In the genomic region with DNA sequence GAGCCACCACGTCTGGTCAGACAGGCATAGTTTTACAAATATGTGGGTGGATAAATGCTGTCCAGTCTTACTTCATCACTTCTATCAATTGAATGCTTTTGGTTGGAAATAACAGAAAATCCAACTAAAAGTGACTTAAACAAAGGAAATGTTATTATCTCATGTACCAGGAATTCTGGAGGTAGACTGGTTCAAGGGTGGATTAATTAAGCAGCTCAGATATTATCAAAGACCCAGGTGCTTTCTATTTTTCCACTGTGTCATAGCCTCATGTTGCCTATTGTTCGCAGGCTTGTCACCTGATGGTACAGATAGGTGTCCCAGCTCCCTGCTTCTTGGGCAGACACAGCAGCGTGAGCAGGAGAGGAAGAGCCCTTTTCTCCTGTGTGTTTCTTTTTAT, we compare ENCODE assay signal across 22 cellular contexts.
A peak's percentile ranks its signal among the peaks of the same experiment; 100 is the strongest.
DNase-seq lines count a peak whose midpoint lies in the region; FAIRE-seq and TF ChIP-seq lines count a peak whose summit lies in the region.
"Had no signal": no experiment of that assay in that cellular context is flagged by ENCODE, and none has a peak within 500 bp of the region (broad histone marks: within the 10 kb centered on the region; RNA-seq: fewer than 3 reads in every experiment).

No MANE protein-coding gene starts in this region.

- no peak overlapping the region for H3K4me2 ChIP-seq in astrocyte (ENCODE audit: low read length)

- no peaks in the 10 kb centered on the region for H3K9me3 ChIP-seq in astrocyte (ENCODE audit: insufficient read depth, low read depth, low read length)
- H3K9me3 ChIP-seq: BE2C had no signal

- H3K9ac ChIP-seq in astrocyte (ENCODE audit: low read length), result no peak overlapping the region

- H3K27ac Mint-ChIP-seq in astrocyte (ENCODE audit: unreplicated experiment) (no peak overlapping the region), nephron (peak overlapping the region; percentile 48 to 86 (median 49))
- H3K27ac Mint-ChIP-seq: CD4-positive, CD25-positive, alpha-beta regulatory T cell; CD8-positive, alpha-beta memory T cell; HFFc6 had no signal

- H3K27ac ChIP-seq in astrocyte (ENCODE audit: low read depth, low read length), result no peak overlapping the region

- no peaks in the 10 kb centered on the region for H3K4me1 Mint-ChIP-seq in astrocyte (ENCODE audit: low read depth, unreplicated experiment)
- no peaks in the 10 kb centered on the region for H3K4me1 Mint-ChIP-seq in nephron
- H3K4me1 Mint-ChIP-seq: CD4-positive, CD25-positive, alpha-beta regulatory T cell; CD8-positive, alpha-beta memory T cell had no signal

- H3K27me3 ChIP-seq in astrocyte (ENCODE audit: insufficient read depth, low read length), result no peaks in the 10 kb centered on the region
- H3K27me3 ChIP-seq: BE2C had no signal

- DNase-seq in astrocyte (ENCODE audit: low read depth), result peak; percentile 4
- peak; percentile 31 for DNase-seq in kidney tubule cell (ENCODE audit: low spot score)
- DNase-seq in NCI-H2196 (lab: John Stamatoyannopoulos, UW; ENCODE audit: unreplicated experiment), result no peak
- DNase-seq in SW 1271 (lab: John Stamatoyannopoulos, UW), result no peak
- DNase-seq in NCI-H1105 (lab: John Stamatoyannopoulos, UW), result no peak
- DNase-seq: ACHN; BE2C; C1 segment of cervical spinal cord; CD4-positive, CD25-positive, alpha-beta regulatory T cell; CD8-positive, alpha-beta memory T cell; COR-L47; DMS 273 treated with DMSO at 0.1 percent for 48 hours; DMS53; DND-41; EL; GOT3; H7; HFFc6 had no signal

- no peaks in the 10 kb centered on the region for H3K4me1 ChIP-seq in astrocyte (ENCODE audit: insufficient read depth, low read length)
- H3K4me1 ChIP-seq: BE2C had no signal

- H3K27me3 Mint-ChIP-seq in astrocyte (ENCODE audit: low read depth, unreplicated experiment) (peaks cover 2% of the 10 kb centered on the region), nephron (ENCODE audit: low read depth) (no peaks in the 10 kb centered on the region)
- H3K27me3 Mint-ChIP-seq: CD4-positive, CD25-positive, alpha-beta regulatory T cell; CD8-positive, alpha-beta memory T cell had no signal

- H3K4me3 Mint-ChIP-seq in astrocyte (ENCODE audit: unreplicated experiment) (no peak overlapping the region), nephron (no peak overlapping the region)
- H3K4me3 Mint-ChIP-seq: CD4-positive, CD25-positive, alpha-beta regulatory T cell; CD8-positive, alpha-beta memory T cell; HFFc6 had no signal

- H3K36me3 Mint-ChIP-seq in astrocyte (ENCODE audit: low read depth, unreplicated experiment) (no peaks in the 10 kb centered on the region), nephron (ENCODE audit: low read depth) (no peaks in the 10 kb centered on the region)
- H3K36me3 Mint-ChIP-seq: CD4-positive, CD25-positive, alpha-beta regulatory T cell; CD8-positive, alpha-beta memory T cell had no signal

- TF ChIP-seq CTCF in astrocyte (IDR thresholded peaks at IDR 0.05; ENCODE audit: insufficient read depth, low read depth, low read length) (no peak), nephron (IDR thresholded peaks at IDR 0.05; ENCODE audit: unreplicated experiment in 3 of 3) (no peak)

- FAIRE-seq in astrocyte (lab: Jason Lieb, UNC), result no peak
- FAIRE-seq: A204.1, GM12878, HepG2 had no signal

- no peaks in the 10 kb centered on the region for H4K20me1 ChIP-seq in astrocyte (ENCODE audit: insufficient read depth, low read length)

- no peak overlapping the region for H2AFZ ChIP-seq in astrocyte (ENCODE audit: low read depth, low read length)

- no peaks in the 10 kb centered on the region for H3K36me3 ChIP-seq in astrocyte (ENCODE audit: insufficient read depth, low read length)
- H3K36me3 ChIP-seq: BE2C had no signal

- no peak overlapping the region for H3K4me3 ChIP-seq in astrocyte (ENCODE audit: insufficient read depth, low read depth, low read length)
- H3K4me3 ChIP-seq: GM12878 had no signal

- H3K9me3 Mint-ChIP-seq in astrocyte (ENCODE audit: unreplicated experiment) (peaks cover 2% of the 10 kb centered on the region), nephron (peaks cover 8% of the 10 kb centered on the region)
- H3K9me3 Mint-ChIP-seq: HFFc6 had no signal

- no peaks in the 10 kb centered on the region for H3K79me2 ChIP-seq in astrocyte (ENCODE audit: insufficient read depth, low read length)

Comparison
In these comparisons a context has a peak if more than half of its experiments do, and no peak if none do; other contexts are left out.
1. DNase-seq: peak in astrocyte (single experiment) and kidney tubule cell (single experiment); none in NCI-H2196 (single experiment), SW 1271 (0 of 2) and NCI-H1105 (single experiment).